Comparison of ENCODE assay signal across 9 cellular contexts in genomic region chr2:104854507-104855173, GRCh38. TPM values are rescaled to one million over a fixed set of nuclear protein-coding genes. Genes with fewer than 3 reads are reported as not detected.
DNase-seq lines count a peak whose midpoint lies in the region; ATAC-seq and TF ChIP-seq lines count a peak whose summit lies in the region.
"Had no signal": no experiment of that assay in that cellular context is flagged by ENCODE, and none has a peak within 500 bp of the region (broad histone marks: within the 10 kb centered on the region; RNA-seq: fewer than 3 reads in every experiment).

No MANE protein-coding gene starts in this region.

- H3K27ac Mint-ChIP-seq in endodermal cell: no peak overlapping the region

- H3K36me3 Mint-ChIP-seq in endodermal cell (ENCODE audit: low read depth): no peaks in the 10 kb centered on the region

- H3K36me3 ChIP-seq in ES-I3 (ENCODE audit: insufficient read depth, low read length) (no peaks in the 10 kb centered on the region), endodermal cell (ENCODE audit: control insufficient read depth, insufficient read depth, low read length) (no peaks in the 10 kb centered on the region), rectal smooth muscle tissue (ENCODE audit: control insufficient read depth, insufficient read depth, low read length) (no peaks in the 10 kb centered on the region)

- H3K4me1 ChIP-seq in ES-I3 (ENCODE audit: insufficient read depth, low read length) (peaks cover 6% of the 10 kb centered on the region; the same call in 1 of the 2 replicates), endodermal cell (ENCODE audit: control insufficient read depth, insufficient read depth, low read length) (no peaks in the 10 kb centered on the region), rectal smooth muscle tissue (ENCODE audit: control insufficient read depth, insufficient read depth, low read length) (peaks cover 2% of the 10 kb centered on the region)

- H3K4me3 Mint-ChIP-seq in endodermal cell: peak overlapping the region; percentile 68

- peak overlapping the region; percentile 46; the same call in 1 of the 2 replicates for H3K9ac ChIP-seq in ES-I3 (ENCODE audit: low read depth, low read length)
- H3K9ac ChIP-seq in endodermal cell (ENCODE audit: extremely low read depth, low read length, poor library complexity, severe bottlenecking): no peak overlapping the region
- no peak overlapping the region for H3K9ac ChIP-seq in rectal smooth muscle tissue (ENCODE audit: low read length)

- H3K9me3 Mint-ChIP-seq in endodermal cell: no peaks in the 10 kb centered on the region

- H3K9me3 ChIP-seq in ES-I3 (ENCODE audit: control insufficient read depth, insufficient read depth, low read length) (no peaks in the 10 kb centered on the region), endodermal cell (ENCODE audit: control insufficient read depth, low read length) (no peaks in the 10 kb centered on the region)

- ATAC-seq in HG03095 (IDR thresholded peaks at IDR 0.05; ENCODE audit: unreplicated experiment): no peak
- no peak for ATAC-seq in GM21529 (IDR thresholded peaks at IDR 0.05; ENCODE audit: unreplicated experiment)

- H3K27me3 Mint-ChIP-seq in endodermal cell (ENCODE audit: insufficient read depth): peaks cover 84% of the 10 kb centered on the region

- H3K4me3 ChIP-seq in endodermal cell (ENCODE audit: low read length) (peak overlapping the region; percentile 77), rectal smooth muscle tissue (ENCODE audit: low read length) (peak overlapping the region; percentile 53)

- no peak for TF ChIP-seq CTCF in endodermal cell (conservative IDR thresholded peaks at IDR 0.05)

- H3K27me3 ChIP-seq in endodermal cell (ENCODE audit: control insufficient read depth, insufficient read depth, low read length, poor library complexity, severe bottlenecking) (peaks cover 88% of the 10 kb centered on the region), rectal smooth muscle tissue (ENCODE audit: control insufficient read depth, insufficient read depth, low read length) (peaks cover 35% of the 10 kb centered on the region)

- peaks cover 17% of the 10 kb centered on the region for H3K4me1 Mint-ChIP-seq in endodermal cell

- peak overlapping the region; percentile 84 for H3K27ac ChIP-seq in endodermal cell (ENCODE audit: low read depth, low read length)
- no peak overlapping the region for H3K27ac ChIP-seq in rectal smooth muscle tissue (ENCODE audit: low read depth, low read length)

- peak; percentile 40 for DNase-seq in NCI-H345 (lab: John Stamatoyannopoulos, UW)
- DNase-seq in endodermal cell: peak; percentile 65
- DNase-seq in medulla oblongata (ENCODE audit: extremely low spot score): no peak
- DNase-seq in stimulated activated CD4-positive, alpha-beta T cell treated with anti-CD3 and anti-CD28 coated beads, Interleukin-2, amount 100 ng/mL, for 24 hours: no peak
- DNase-seq: amniotic stem cell had no signal

- WGBS in endodermal cell (ENCODE audit: insufficient coverage in 1 of 2, insufficient read length in 1 of 2), 2 experiments: 1% methylated on average over 10 to 43 of the region's 43 CpGs

RNA-seq across cellular contexts. Expression of gene POU3F3, which starts 0.7 kb away (rescaled TPM):
- not detected for total RNA-seq in endodermal cell
- 39.3 TPM for polyA plus RNA-seq in endodermal cell (2013, experiment 1 of 2)
- polyA plus RNA-seq in endodermal cell (2013, experiment 2 of 2): 35.9 TPM

Comparison
In these comparisons a context has a peak if more than half of its experiments do, and no peak if none do; other contexts are left out.
1. DNase-seq: peak in NCI-H345 (single experiment) and endodermal cell (single experiment); none in medulla oblongata (single experiment) and stimulated activated CD4-positive, alpha-beta T cell treated with anti-CD3 and anti-CD28 coated beads, Interleukin-2, amount 100 ng/mL, for 24 hours (0 of 2).